Comparison of ENCODE assay signal across 1 cellular context in genomic region chr10:79082631-79083581, GRCh38.
TF ChIP-seq lines count a peak whose summit lies in the region.

No MANE protein-coding gene starts in this region.

TF ChIP-seq in H1, 55 proteins besides CTCF, POLR2A, EP300 and RAD21:
- TF ChIP-seq SIRT6 (IDR thresholded peaks at IDR 0.05; ENCODE audit: low read length) (no peak), CHD2 (IDR thresholded peaks at IDR 0.05; ENCODE audit: low read length) (no peak), CBX8 (IDR thresholded peaks at IDR 0.05; ENCODE audit: borderline replicate concordance, low read depth, low read length) (no peak), CBX5 (IDR thresholded peaks at IDR 0.05; ENCODE audit: low read depth, low read length) (no peak), SUZ12 (IDR thresholded peaks at IDR 0.05; ENCODE audit: low read length) (no peak), CREB1 (IDR thresholded peaks at IDR 0.05) (no peak), GABPA (IDR thresholded peaks at IDR 0.05; ENCODE audit: borderline replicate concordance, insufficient read depth, low read length) (no peak), KDM1A (IDR thresholded peaks at IDR 0.05; ENCODE audit: borderline replicate concordance, low read length) (peak; percentile 75; the same call in 1 of the 2 replicates), TEAD4 (IDR thresholded peaks at IDR 0.05; ENCODE audit: low read depth, low read length) (no peak)
